Comparison of ENCODE assay signal across 21 cellular contexts in the genomic region with DNA sequence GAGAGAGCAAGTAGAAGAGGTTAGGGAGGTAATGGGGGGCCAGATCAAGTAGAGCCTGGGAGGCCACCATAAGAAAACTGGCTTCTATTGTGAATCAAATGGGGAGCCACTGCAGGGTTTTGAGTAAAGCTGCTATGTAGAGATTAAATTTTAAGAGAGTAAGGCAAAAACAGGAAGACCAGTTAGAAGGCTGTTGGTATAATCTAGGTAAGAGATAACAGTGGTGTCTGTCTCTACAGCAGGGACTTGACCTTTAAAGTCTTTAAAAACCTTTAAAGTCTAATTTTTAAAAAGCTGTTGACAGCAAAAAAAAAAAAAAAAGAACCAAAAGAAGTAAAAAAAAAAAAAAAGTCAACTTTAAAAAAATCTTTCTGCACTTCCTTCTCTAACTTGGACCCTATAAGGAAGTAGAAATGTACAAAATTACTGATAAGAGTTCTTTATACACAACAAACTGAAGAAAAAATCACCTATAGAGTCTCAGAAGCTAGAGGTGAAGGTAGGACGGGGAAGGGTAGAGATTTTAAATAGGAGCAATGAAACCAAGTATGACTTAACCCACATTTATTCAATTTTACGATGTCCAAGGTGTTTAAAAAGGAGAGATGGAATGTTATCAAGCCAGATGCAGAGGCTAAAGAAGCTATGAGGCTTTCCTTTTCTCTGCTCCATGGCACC. TPM values are rescaled to one million over a fixed set of nuclear protein-coding genes. Genes with fewer than 3 reads are reported as not detected.
DNase-seq lines count a peak whose midpoint lies in the region; ATAC-seq and TF ChIP-seq lines count a peak whose summit lies in the region.
"Had no signal": no experiment of that assay in that cellular context is flagged by ENCODE, and none has a peak within 500 bp of the region (broad histone marks: within the 10 kb centered on the region; RNA-seq: fewer than 3 reads in every experiment).

No MANE protein-coding gene starts in this region.

- peak overlapping the region; percentile 38 to 80 (median 59) for H3K27ac Mint-ChIP-seq in IgD-negative memory B cell
- H3K27ac Mint-ChIP-seq in stimulated activated naive B cell treated with anti-CD40 and anti-IgM and Interleukin-4, amounts not matched to agents 10 μg/mL and 1 μg/mL and 100 μg/mL, for 72 hours, result peak overlapping the region; percentile 21
- H3K27ac Mint-ChIP-seq: GM23338 had no signal

- no peaks in the 10 kb centered on the region for H3K9me3 Mint-ChIP-seq in IgD-negative memory B cell
- H3K9me3 Mint-ChIP-seq in stimulated activated naive B cell treated with anti-CD40 and anti-IgM and Interleukin-4, amounts not matched to agents 10 μg/mL and 1 μg/mL and 100 μg/mL, for 72 hours, result no peaks in the 10 kb centered on the region
- H3K9me3 Mint-ChIP-seq: activated T-cell treated with anti-CD3 and anti-CD28 coated beads, Interleukin-2, amount 50 U/mL, for 4 hours; central memory CD8-positive, alpha-beta T cell; GM23338 had no signal

- H3K9me3 ChIP-seq in SU-DHL-6 (ENCODE audit: insufficient read depth, low read length), result no peaks in the 10 kb centered on the region
- no peaks in the 10 kb centered on the region for H3K9me3 ChIP-seq in adrenal gland (replicated peaks in 1 of 3)
- H3K9me3 ChIP-seq: left ventricle myocardium inferior, neutrophil, psoas muscle had no signal

- TF ChIP-seq CTCF in SU-DHL-6 (IDR thresholded peaks at IDR 0.05; ENCODE audit: insufficient read depth, low read length, poor library complexity, severe bottlenecking) (no peak), adrenal gland (IDR thresholded peaks at IDR 0.05) (no peak)

- 86 to 97% (median 89%) methylated on average over 2 of the region's 2 CpGs for WGBS in adrenal gland, 4 donors

- H4K20me1 ChIP-seq in SU-DHL-6 (ENCODE audit: low read depth, low read length), result no peaks in the 10 kb centered on the region

- H3K27ac ChIP-seq in SU-DHL-6 (ENCODE audit: low read depth, low read length) (peak overlapping the region; percentile 32), adrenal gland (no peak overlapping the region)
- H3K27ac ChIP-seq: foreskin keratinocyte, left ventricle myocardium inferior, neutrophil, psoas muscle, SK-N-MC had no signal

- H3K4me2 ChIP-seq in SU-DHL-6 (ENCODE audit: low read depth, low read length, poor library complexity, severe bottlenecking), result peak overlapping the region; percentile 19
- H3K4me2 ChIP-seq: GM23338 had no signal

- H3K4me3 ChIP-seq in SU-DHL-6 (ENCODE audit: insufficient read depth, low read length, poor library complexity, severe bottlenecking) (no peak overlapping the region), adrenal gland (no peak overlapping the region)
- H3K4me3 ChIP-seq: GM23338, left ventricle myocardium inferior, psoas muscle, SK-N-MC had no signal

- peak in 1 of 2 donors; percentile 24 for ATAC-seq in stimulated activated naive B cell treated with anti-CD40 and anti-IgM and Interleukin-4, amounts not matched to agents 10 μg/mL and 1 μg/mL and 100 μg/mL, for 72 hours (replicated peaks)
- no peak for ATAC-seq in GM19035 (IDR thresholded peaks at IDR 0.05; ENCODE audit: unreplicated experiment)
- ATAC-seq: activated T-cell treated with anti-CD3 and anti-CD28 coated beads, Interleukin-2, amount 50 U/mL, for 4 hours; foreskin keratinocyte; GM23338; psoas muscle had no signal

- no peak overlapping the region for H3K9ac ChIP-seq in SU-DHL-6 (ENCODE audit: low read length)

- peaks cover 5% of the 10 kb centered on the region; the same call in 1 of the 2 replicates for H3K36me3 ChIP-seq in SU-DHL-6 (ENCODE audit: low read length)
- H3K36me3 ChIP-seq in adrenal gland (replicated peaks in 1 of 2), result no peaks in the 10 kb centered on the region
- H3K36me3 ChIP-seq: neutrophil had no signal

- peak overlapping the region in 3 of 4 donors; percentile 71 to 85 (median 85) for H3K4me3 Mint-ChIP-seq in IgD-negative memory B cell
- peak overlapping the region in 1 of 2 donors; percentile 43 for H3K4me3 Mint-ChIP-seq in stimulated activated naive B cell treated with anti-CD40 and anti-IgM and Interleukin-4, amounts not matched to agents 10 μg/mL and 1 μg/mL and 100 μg/mL, for 72 hours
- H3K4me3 Mint-ChIP-seq: activated T-cell treated with anti-CD3 and anti-CD28 coated beads, Interleukin-2, amount 50 U/mL, for 4 hours; central memory CD8-positive, alpha-beta T cell; GM23338 had no signal

- H2AFZ ChIP-seq in SU-DHL-6 (ENCODE audit: low read depth, low read length, severe bottlenecking), result no peak overlapping the region
- H2AFZ ChIP-seq: GM23338 had no signal

- DNase-seq in erythroblast (lab: John Stamatoyannopoulos, UW) (peak; percentile 65 to 82), cerebellum (ENCODE audit: low spot score) (no peak), adrenal gland (no peak)
- DNase-seq in stimulated activated naive B cell treated with anti-CD40 and anti-IgM and Interleukin-4, amounts not matched to agents 10 μg/mL and 1 μg/mL and 100 μg/mL, for 72 hours, result no peak
- DNase-seq: activated CD4-positive, alpha-beta T cell treated with anti-CD3 and anti-CD28 coated beads for 1 hour; activated naive CD4-positive, alpha-beta T cell treated with anti-CD3 and anti-CD28 coated beads, Interleukin-2, amount 50 U/mL, for 16 hours; activated T-cell treated with anti-CD3 and anti-CD28 coated beads, Interleukin-2, amount 50 U/mL, for 4 hours; effector CD8-positive, alpha-beta T cell; foreskin keratinocyte; left ventricle myocardium inferior; NCI-H1105; NCI-H2029 treated with DMSO at 0.1 percent for 48 hours; NCI-H446; psoas muscle had no signal

- intact Hi-C loops in adrenal gland (cut with DNase I), result no loop called here

- no peaks in the 10 kb centered on the region for H3K27me3 Mint-ChIP-seq in IgD-negative memory B cell
- H3K27me3 Mint-ChIP-seq in stimulated activated naive B cell treated with anti-CD40 and anti-IgM and Interleukin-4, amounts not matched to agents 10 μg/mL and 1 μg/mL and 100 μg/mL, for 72 hours, result no peaks in the 10 kb centered on the region
- H3K27me3 Mint-ChIP-seq: central memory CD8-positive, alpha-beta T cell had no signal

- peaks cover 90% of the 10 kb centered on the region for H3K79me2 ChIP-seq in SU-DHL-6 (ENCODE audit: insufficient read depth, low read length)

- peaks cover 3% of the 10 kb centered on the region for H3K36me3 Mint-ChIP-seq in IgD-negative memory B cell
- peaks cover 8 to 12% of the 10 kb centered on the region in 2 donors for H3K36me3 Mint-ChIP-seq in stimulated activated naive B cell treated with anti-CD40 and anti-IgM and Interleukin-4, amounts not matched to agents 10 μg/mL and 1 μg/mL and 100 μg/mL, for 72 hours

- no peaks in the 10 kb centered on the region for H3K27me3 ChIP-seq in SU-DHL-6 (ENCODE audit: low read length)
- no peaks in the 10 kb centered on the region for H3K27me3 ChIP-seq in adrenal gland
- H3K27me3 ChIP-seq: foreskin keratinocyte, neutrophil had no signal

- TF ChIP-seq POLR2A in erythroblast (IDR thresholded peaks at IDR 0.05; ENCODE audit: low read length) (no peak), adrenal gland (IDR thresholded peaks at IDR 0.05) (no peak)

- H3F3A ChIP-seq in SU-DHL-6 (ENCODE audit: insufficient read depth), result peaks cover 13% of the 10 kb centered on the region

- H3K4me1 Mint-ChIP-seq in IgD-negative memory B cell, result peaks cover 40 to 59% (median 58%) of the 10 kb centered on the region in 3 donors
- peaks cover 22 to 61% of the 10 kb centered on the region in 2 donors for H3K4me1 Mint-ChIP-seq in stimulated activated naive B cell treated with anti-CD40 and anti-IgM and Interleukin-4, amounts not matched to agents 10 μg/mL and 1 μg/mL and 100 μg/mL, for 72 hours

- H3K4me1 ChIP-seq in adrenal gland (replicated peaks in 1 of 2), result peaks cover 0 to 10% of the 10 kb centered on the region in 2 donors
- H3K4me1 ChIP-seq: left ventricle myocardium inferior, psoas muscle had no signal

- H3K9me2 ChIP-seq in SU-DHL-6 (replicated peaks; ENCODE audit: insufficient read depth, low read length), result no peaks in the 10 kb centered on the region

RNA-seq across cellular contexts. Expression of a gene that starts 26.1 kb away (rescaled TPM):
- polyA plus RNA-seq in IgD-negative memory B cell (30.5 TPM), adrenal gland (10 to 100 TPM in 1 of 3 donors, 1 to 10 TPM in 2; 6.3 to 27.8 (median 9.3) TPM)
- total RNA-seq in cerebellum (20.1 TPM), adrenal gland (10 to 100 TPM; 21.5 to 54.3 (median 26.7) TPM)

Comparison
In these comparisons a context has a peak if more than half of its experiments do, and no peak if none do; other contexts are left out.
1. DNase-seq: peak in erythroblast (2 of 2); none in stimulated activated naive B cell treated with anti-CD40 and anti-IgM and Interleukin-4, amounts not matched to agents 10 μg/mL and 1 μg/mL and 100 μg/mL, for 72 hours (single experiment), cerebellum (single experiment) and adrenal gland (0 of 7).